ENCODE assay signal across 21 cellular contexts in the genomic region with DNA sequence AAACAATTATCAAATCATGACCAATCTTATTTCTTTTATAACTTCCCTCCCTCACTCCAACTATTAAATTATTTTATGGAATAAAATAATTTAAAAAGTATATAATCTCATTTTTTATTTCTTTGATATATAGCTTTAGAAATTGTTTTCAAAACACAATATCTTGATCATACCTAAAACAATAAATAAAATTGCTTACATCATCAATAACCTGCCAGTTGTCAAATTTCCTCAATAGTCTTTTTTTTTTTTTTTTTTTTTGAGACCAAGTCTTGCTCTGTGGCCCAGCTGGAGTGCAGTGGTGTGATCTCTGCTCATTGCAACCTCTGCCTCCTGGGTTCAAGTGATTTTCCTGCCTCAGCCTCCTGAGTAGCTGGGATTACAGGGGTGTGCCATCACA.
DNase-seq lines count a peak whose midpoint lies in the region; ATAC-seq, FAIRE-seq and TF ChIP-seq lines count a peak whose summit lies in the region.
"Had no signal": no experiment of that assay in that cellular context is flagged by ENCODE, and none has a peak within 500 bp of the region (broad histone marks: within the 10 kb centered on the region; RNA-seq: fewer than 3 reads in every experiment).

No MANE protein-coding gene starts in this region.

- TF ChIP-seq RAD21 in HepG2 (CRISPR knock-in tag; IDR thresholded peaks at IDR 0.05): no peak
- no peak for TF ChIP-seq RAD21 in K562 (CRISPR knock-in tag; conservative IDR thresholded peaks at IDR 0.05 in 1 of 2, IDR thresholded peaks at IDR 0.05 in 1 of 2)

- no peak for TF ChIP-seq CTCF in HepG2 (CRISPR knock-in tag; IDR thresholded peaks at IDR 0.05)
- TF ChIP-seq CTCF in right lobe of liver (IDR thresholded peaks at IDR 0.05): no peak
- no peak for TF ChIP-seq CTCF in K562 (IDR thresholded peaks at IDR 0.05 in 2 of 3, conservative IDR thresholded peaks at IDR 0.05 in 1 of 3; ENCODE audit: insufficient read depth in 2 of 3, low read depth in 1 of 3, low read length in 3 of 3)
- TF ChIP-seq CTCF in kidney (IDR thresholded peaks at IDR 0.05; ENCODE audit: borderline replicate concordance, extremely low read depth, insufficient read depth): no peak
- no peak for TF ChIP-seq CTCF in GM23338 (conservative IDR thresholded peaks at IDR 0.05; ENCODE audit: low read depth in 2 of 2)

- H3F3A ChIP-seq in GM23338 (replicated peaks; ENCODE audit: low read depth): no peaks in the 10 kb centered on the region

- ATAC-seq in HepG2 (no peak), right lobe of liver (no peak), K562 (no peak), GM23338 (no peak)
- ATAC-seq: HCT116 had no signal

- H3K36me3 Mint-ChIP-seq in GM23338 (ENCODE audit: low read depth): no peaks in the 10 kb centered on the region
- H3K36me3 Mint-ChIP-seq: CD14-positive monocyte; CD8-positive, alpha-beta memory T cell had no signal

- no peaks in the 10 kb centered on the region for H3K9me1 ChIP-seq in K562 (ENCODE audit: control insufficient read depth, insufficient read depth, low read length)

- H3K27me3 ChIP-seq in HepG2 (ENCODE audit: control insufficient read depth in 1 of 2, insufficient read depth in 2 of 2, low read length in 2 of 2) (no peaks in the 10 kb centered on the region), right lobe of liver (no peaks in the 10 kb centered on the region), K562 (ENCODE audit: control insufficient read depth in 2 of 2, insufficient read depth in 2 of 2, low read length in 2 of 2) (peaks cover 0 to 7% of the 10 kb centered on the region in 2 experiments; a peak in 2 of 5 replicates), GM23338 (ENCODE audit: insufficient read depth) (no peaks in the 10 kb centered on the region)
- H3K27me3 ChIP-seq: BE2C; BLaER1 treated with 17β-estradiol and CSF1 and Interleukin-3, amounts not matched to agents 10 nM and 100 nM had no signal

- H3K4me1 Mint-ChIP-seq in GM23338: peaks cover 6% of the 10 kb centered on the region; the same call in 2 of the 3 replicates

- H3K36me3 ChIP-seq in HepG2 (replicated peaks in 1 of 2; ENCODE audit: control insufficient read depth in 1 of 2, insufficient read depth in 2 of 2, low read length in 2 of 2): no peaks in the 10 kb centered on the region
- H3K36me3 ChIP-seq in right lobe of liver: no peaks in the 10 kb centered on the region
- no peaks in the 10 kb centered on the region for H3K36me3 ChIP-seq in K562 (ENCODE audit: control insufficient read depth, insufficient read depth, low read length)
- H3K36me3 ChIP-seq in kidney (ENCODE audit: control insufficient read depth in 1 of 2, insufficient read depth in 2 of 2, low read length in 2 of 2): no peaks in the 10 kb centered on the region
- H3K36me3 ChIP-seq in GM23338 (ENCODE audit: insufficient read depth): no peaks in the 10 kb centered on the region
- H3K36me3 ChIP-seq: BE2C; BLaER1 treated with 17β-estradiol and CSF1 and Interleukin-3, amounts not matched to agents 10 nM and 100 nM had no signal

- TF ChIP-seq EP300 in HepG2 (IDR thresholded peaks at IDR 0.05; ENCODE audit: low read depth in 2 of 2, low read length in 2 of 2): no peak
- no peak for TF ChIP-seq EP300 in HepG2 (CRISPR knock-in tag; IDR thresholded peaks at IDR 0.05; ENCODE audit: borderline replicate concordance)
- no peak for TF ChIP-seq EP300 in K562 (IDR thresholded peaks at IDR 0.05; ENCODE audit: low read length)

- intact Hi-C loops in HepG2 (cut with micrococcal nuclease; ENCODE audit: unreplicated experiment) (no loop called here), right lobe of liver (cut with DNase I) (loop anchor here in 1 of 2 donors (10.0 kb wide), 1 partner anchor 234 kb away; no protein-coding TSS in a partner anchor), K562 (cut with micrococcal nuclease) (no loop called here), kidney (cut with DNase I) (no loop called here)

- H3K27ac ChIP-seq in HepG2 (ENCODE audit: extremely low read length, insufficient read depth, low read length) (no peak overlapping the region), right lobe of liver (no peak overlapping the region), K562 (ENCODE audit: extremely low read depth, low read depth, low read length) (no peak overlapping the region), kidney (ENCODE audit: low read depth in 2 of 2, low read length in 2 of 2) (no peak overlapping the region), GM23338 (ENCODE audit: low read depth) (no peak overlapping the region)
- H3K27ac ChIP-seq: 22Rv1; BLaER1 treated with 17β-estradiol and CSF1 and Interleukin-3, amounts not matched to agents 10 nM and 100 nM had no signal

- H3K9me3 Mint-ChIP-seq in GM23338: peaks cover 8% of the 10 kb centered on the region; the same call in 1 of the 3 replicates
- H3K9me3 Mint-ChIP-seq: CD14-positive monocyte; CD4-positive, alpha-beta T cell; CD8-positive, alpha-beta memory T cell; HFFc6 had no signal

- H3K79me2 ChIP-seq in HepG2 (ENCODE audit: insufficient read depth, low read length): no peaks in the 10 kb centered on the region
- no peaks in the 10 kb centered on the region for H3K79me2 ChIP-seq in K562 (ENCODE audit: control insufficient read depth, insufficient read depth, low read length)
- H3K79me2 ChIP-seq in GM23338 (replicated peaks; ENCODE audit: insufficient read depth): no peaks in the 10 kb centered on the region

- no peak overlapping the region for H3K27ac Mint-ChIP-seq in GM23338
- H3K27ac Mint-ChIP-seq: CD14-positive monocyte; CD4-positive, alpha-beta T cell; CD8-positive, alpha-beta memory T cell; H9; HFFc6 had no signal

- peaks cover 5% of the 10 kb centered on the region; the same call in 1 of the 2 replicates for H3K9me2 ChIP-seq in GM23338 (ENCODE audit: insufficient read depth)

- H3K4me2 ChIP-seq in HepG2 (ENCODE audit: low read depth, low read length) (no peak overlapping the region), K562 (ENCODE audit: insufficient read depth, low read length) (no peak overlapping the region), GM23338 (no peak overlapping the region)
- H3K4me2 ChIP-seq: BLaER1 treated with 17β-estradiol and CSF1 and Interleukin-3, amounts not matched to agents 10 nM and 100 nM had no signal

- FAIRE-seq in HepG2 (lab: Jason Lieb, UNC) (no peak), K562 (lab: Jason Lieb, UNC) (no peak), kidney (lab: Jason Lieb, UNC) (peak; percentile 29)
- FAIRE-seq: A204.1, GM12892 had no signal

- DNase-seq in HepG2 (ENCODE audit: low spot score) (no peak), right lobe of liver (no peak), K562 (ENCODE audit: extremely low read depth in 1 of 4, low spot score in 3 of 4) (no peak), kidney (no peak), NCI-H2227 treated with DMSO at 0.1 percent for 48 hours (lab: John Stamatoyannopoulos, UW) (no peak), GM23338 (ENCODE audit: low spot score) (no peak)
- DNase-seq: ACHN; AML-193; BE2C; CD4-positive, alpha-beta T cell; CD8-positive, alpha-beta memory T cell; DMS53; DMS79 treated with DMSO at 0.1 percent for 48 hours; H9; HFFc6 had no signal

- no peaks in the 10 kb centered on the region for H4K20me1 ChIP-seq in HepG2 (ENCODE audit: insufficient read depth, low read length)
- no peaks in the 10 kb centered on the region for H4K20me1 ChIP-seq in K562 (replicated peaks; ENCODE audit: control insufficient read depth, insufficient read depth, low read length)
- H4K20me1 ChIP-seq in GM23338 (replicated peaks; ENCODE audit: insufficient read depth): no peaks in the 10 kb centered on the region
- H4K20me1 ChIP-seq: BLaER1 treated with 17β-estradiol and CSF1 and Interleukin-3, amounts not matched to agents 10 nM and 100 nM had no signal

- H3K9me3 ChIP-seq in HepG2 (ENCODE audit: low read length): no peaks in the 10 kb centered on the region
- no peaks in the 10 kb centered on the region for H3K9me3 ChIP-seq in right lobe of liver
- no peaks in the 10 kb centered on the region for H3K9me3 ChIP-seq in K562 (replicated peaks; ENCODE audit: control insufficient read depth, insufficient read depth, low read depth, low read length)
- H3K9me3 ChIP-seq in kidney (ENCODE audit: control insufficient read depth in 1 of 2, low read length in 2 of 2): no peaks in the 10 kb centered on the region
- H3K9me3 ChIP-seq: BE2C had no signal

- POLR2A ChIA-PET in HepG2 (lab: Yijun Ruan, JAX): no interaction called here
- POLR2A ChIA-PET in K562 (lab: Yijun Ruan, JAX): interaction anchor here (0.8 kb wide), 1 partner anchor 49 kb away, joined by 3 read pairs; no protein-coding TSS in a partner anchor

- TF ChIP-seq POLR2A in HepG2 (IDR thresholded peaks at IDR 0.05; ENCODE audit: insufficient read depth in 1 of 2, low read depth in 2 of 2, low read length in 2 of 2): no peak
- TF ChIP-seq POLR2A in right lobe of liver (IDR thresholded peaks at IDR 0.05): no peak
- TF ChIP-seq POLR2A in K562 (conservative IDR thresholded peaks at IDR 0.05): no peak

- no peak overlapping the region for H3K9ac ChIP-seq in HepG2 (ENCODE audit: insufficient read depth, low read depth, low read length)
- no peak overlapping the region for H3K9ac ChIP-seq in K562 (ENCODE audit: insufficient read depth in 1 of 2, low read depth in 2 of 2, low read length in 2 of 2)
- H3K9ac ChIP-seq in kidney (ENCODE audit: low read length in 2 of 2): no peak overlapping the region
- H3K9ac ChIP-seq: BLaER1 treated with 17β-estradiol and CSF1 and Interleukin-3, amounts not matched to agents 10 nM and 100 nM had no signal

- BruUV-seq in HepG2 (replicated peaks; lab: Mats Ljungman, UMichigan): no TSS peak
- no TSS peak for BruUV-seq in K562 (replicated peaks; lab: Mats Ljungman, UMichigan)

- CTCF ChIA-PET in HepG2 (lab: Yijun Ruan, JAX; ENCODE audit: low intra/inter-chr PET ratio, low total read pairs): interaction anchor here (5.2 kb wide), 1 partner anchor 237 kb away, joined by 108 read pairs; no protein-coding TSS in a partner anchor
- CTCF ChIA-PET in K562 (lab: Yijun Ruan, JAX; ENCODE audit: low intra/inter-chr PET ratio): no interaction called here

- in situ Hi-C loops in HepG2 (cut with HindIII; ENCODE audit: extremely low pct_ligation_motif_present, low pct_unique_long_range_greater_than_20kb) (no loop called here), K562 (cut with MboI) (no loop called here)

- H3K4me1 ChIP-seq in HepG2 (ENCODE audit: insufficient read depth, low read length) (peaks cover 4% of the 10 kb centered on the region; the same call in 1 of the 2 replicates), right lobe of liver (peaks cover 0 to 32% (median 11%) of the 10 kb centered on the region in 4 donors), K562 (replicated peaks in 1 of 2; ENCODE audit: control insufficient read depth in 2 of 2, insufficient read depth in 2 of 2, low read length in 2 of 2) (no peaks in the 10 kb centered on the region; a peak in 1 of 5 replicates), kidney (ENCODE audit: control insufficient read depth in 1 of 2, insufficient read depth in 1 of 2, low read depth in 1 of 2, low read length in 2 of 2) (peaks cover 2 to 4% of the 10 kb centered on the region in 2 donors), GM23338 (ENCODE audit: insufficient read depth) (no peaks in the 10 kb centered on the region)
- H3K4me1 ChIP-seq: BE2C had no signal

- H3K4me3 Mint-ChIP-seq in GM23338: no peak overlapping the region
- H3K4me3 Mint-ChIP-seq: CD14-positive monocyte; CD4-positive, alpha-beta T cell; CD8-positive, alpha-beta memory T cell; H9; HFFc6 had no signal

- no peaks in the 10 kb centered on the region for H3K27me3 Mint-ChIP-seq in GM23338 (ENCODE audit: insufficient read depth, low read depth, poor library complexity)

- H2AFZ ChIP-seq in HepG2 (ENCODE audit: low read length) (no peak overlapping the region), K562 (ENCODE audit: low read depth, low read length) (no peak overlapping the region), GM23338 (no peak overlapping the region)

- H3K4me3 ChIP-seq in HepG2 (replicated peaks in 1 of 3; ENCODE audit: insufficient read depth in 1 of 3, low read depth in 2 of 3, low read length in 3 of 3): no peak overlapping the region
- no peak overlapping the region for H3K4me3 ChIP-seq in right lobe of liver
- H3K4me3 ChIP-seq in K562: no peak overlapping the region
- H3K4me3 ChIP-seq in kidney (ENCODE audit: low read length in 2 of 2): no peak overlapping the region
- no peak overlapping the region for H3K4me3 ChIP-seq in GM23338
- H3K4me3 ChIP-seq: BLaER1 treated with 17β-estradiol and CSF1 and Interleukin-3, amounts not matched to agents 10 nM and 100 nM had no signal
